In genomic region chr2:177489719-177490301, GRCh38 we compare ENCODE assay signal across 8 cellular contexts.
A peak's percentile ranks its signal among the peaks of the same experiment; 100 is the strongest.
DNase-seq lines count a peak whose midpoint lies in the region; ATAC-seq, FAIRE-seq and TF ChIP-seq lines count a peak whose summit lies in the region.

No MANE protein-coding gene starts in this region.

- H3K27ac ChIP-seq in HepG2 (ENCODE audit: extremely low read length, insufficient read depth, low read length) = no peak overlapping the region

- H3K4me1 ChIP-seq in HepG2 (ENCODE audit: insufficient read depth, low read length) = no peaks in the 10 kb centered on the region

- CTCF ChIA-PET in HepG2 (lab: Yijun Ruan, JAX; ENCODE audit: low intra/inter-chr PET ratio, low total read pairs) = interaction anchor here (0.6 to 2.2 kb wide), 4 partner anchors 115 to 274 kb away, joined by 3 to 32 read pairs (median 11); no protein-coding TSS in a partner anchor

- H2AFZ ChIP-seq in HepG2 (ENCODE audit: low read length) = no peak overlapping the region

- H3K9ac ChIP-seq in HepG2 (ENCODE audit: insufficient read depth, low read depth, low read length) = no peak overlapping the region

- TF ChIP-seq CTCF in astrocyte of the spinal cord (IDR thresholded peaks at IDR 0.05; ENCODE audit: low read depth, low read length) (peak; percentile 64), HepG2 (CRISPR knock-in tag; IDR thresholded peaks at IDR 0.05) (peak; percentile 62)

- no peaks in the 10 kb centered on the region for H3K27me3 ChIP-seq in HepG2 (ENCODE audit: control insufficient read depth in 1 of 2, insufficient read depth in 2 of 2, low read length in 2 of 2)

- no peaks in the 10 kb centered on the region for H4K20me1 ChIP-seq in HepG2 (ENCODE audit: insufficient read depth, low read length)

- in situ Hi-C loops in G401 (cut with HindIII; ENCODE audit: low sequenced_read_pairs) (no loop called here), astrocyte of the spinal cord (cut with HindIII; ENCODE audit: low sequenced_read_pairs) (no loop called here), HepG2 (cut with HindIII; ENCODE audit: extremely low pct_ligation_motif_present, low pct_unique_long_range_greater_than_20kb) (loop anchor here (5.0 to 10.0 kb wide), 2 partner anchors 115 to 237 kb away; no protein-coding TSS in a partner anchor)

- 62% methylated on average over 2 of the region's 2 CpGs for WGBS in HepG2 (ENCODE audit: low lambda C conversion rate)

- FAIRE-seq in HepG2 (lab: Jason Lieb, UNC) = peak; percentile 8

- POLR2A ChIA-PET in HepG2 (lab: Yijun Ruan, JAX) = interaction anchor here (1.0 kb wide), 1 partner anchor 115 kb away, joined by 4 read pairs; no protein-coding TSS in a partner anchor

- intact Hi-C loops in HepG2 (cut with micrococcal nuclease; ENCODE audit: unreplicated experiment) = loop anchor here (1.0 kb wide), 2 partner anchors 114 to 234 kb away; no protein-coding TSS in a partner anchor

- no peak for TF ChIP-seq POLR2A in HepG2 (IDR thresholded peaks at IDR 0.05; ENCODE audit: insufficient read depth in 1 of 2, low read depth in 2 of 2, low read length in 2 of 2)

- peaks cover 15 to 30% of the 10 kb centered on the region in 2 experiments for H3K36me3 ChIP-seq in HepG2 (replicated peaks in 1 of 2; ENCODE audit: control insufficient read depth in 1 of 2, insufficient read depth in 2 of 2, low read length in 2 of 2)

- H3K9me3 ChIP-seq in HepG2 (ENCODE audit: low read length) = no peaks in the 10 kb centered on the region

- no peaks in the 10 kb centered on the region for H3K79me2 ChIP-seq in HepG2 (ENCODE audit: insufficient read depth, low read length)

- H3K4me2 ChIP-seq in HepG2 (ENCODE audit: low read depth, low read length) = no peak overlapping the region

- no peak for TF ChIP-seq EP300 in HepG2 (IDR thresholded peaks at IDR 0.05; ENCODE audit: low read depth in 2 of 2, low read length in 2 of 2)
- no peak for TF ChIP-seq EP300 in HepG2 (CRISPR knock-in tag; IDR thresholded peaks at IDR 0.05; ENCODE audit: borderline replicate concordance)

- DNase-seq in G401 (ENCODE audit: low spot score) = peak; percentile 44
- DNase-seq in NCI-H1048 (lab: John Stamatoyannopoulos, UW) = peak; percentile 18
- DNase-seq in astrocyte of the spinal cord (ENCODE audit: low read depth, low spot score) = peak; percentile 52
- peak; percentile 41 for DNase-seq in HepG2 (ENCODE audit: low spot score)
- no peak for DNase-seq in HUDEP-2 (lab: John Stamatoyannopoulos, UW; ENCODE audit: unreplicated experiment in 76 of 76)
- DNase-seq in OCI-M2 (lab: John Stamatoyannopoulos, UW; ENCODE audit: unreplicated experiment) = no peak

- no TSS peak for BruUV-seq in HepG2 (replicated peaks; lab: Mats Ljungman, UMichigan)

- TF ChIP-seq RAD21 in HepG2 (CRISPR knock-in tag; IDR thresholded peaks at IDR 0.05) = no peak

- ATAC-seq in HepG2 (peak; percentile 57), HG03439 (IDR thresholded peaks at IDR 0.05; ENCODE audit: unreplicated experiment) (no peak), HG03280 (IDR thresholded peaks at IDR 0.05; ENCODE audit: unreplicated experiment) (no peak)

- H3K4me3 ChIP-seq in astrocyte of the spinal cord (ENCODE audit: low read depth, low read length) = no peak overlapping the region
- H3K4me3 ChIP-seq in HepG2 (replicated peaks in 1 of 3; ENCODE audit: insufficient read depth in 1 of 3, low read depth in 2 of 3, low read length in 3 of 3) = no peak overlapping the region

TF ChIP-seq in HepG2, 621 proteins besides CTCF, POLR2A, EP300 and RAD21:
- no peak for TF ChIP-seq ESRRA (CRISPR knock-in tag; IDR thresholded peaks at IDR 0.05; ENCODE audit: low read depth)
- TF ChIP-seq STAG1 (CRISPR knock-in tag; IDR thresholded peaks at IDR 0.05) = peak; percentile 69
- TF ChIP-seq JARID2 (CRISPR knock-in tag; IDR thresholded peaks at IDR 0.05; ENCODE audit: insufficient replicate concordance) = no peak
- TF ChIP-seq KAT8 (CRISPR knock-in tag; IDR thresholded peaks at IDR 0.05) = 0 out of 2 replicates have a peak, but pooled peaks have one; percentile 18
- TF ChIP-seq SMC3 (IDR thresholded peaks at IDR 0.05; ENCODE audit: low read length) = peak; percentile 70

Comparison
In these comparisons a context has a peak if more than half of its experiments do, and no peak if none do; other contexts are left out.
1. DNase-seq: peak in G401 (single experiment), NCI-H1048 (single experiment), astrocyte of the spinal cord (single experiment) and HepG2 (single experiment); none in HUDEP-2 (0 of 76) and OCI-M2 (single experiment).